2 cellular contexts compared by ENCODE assay signal in genomic region chr2:110121052-110121334, GRCh38.
TF ChIP-seq lines count a peak whose summit lies in the region.

No MANE protein-coding gene starts in this region.

TF ChIP-seq in SK-N-SH, 30 proteins besides CTCF, POLR2A, EP300 and RAD21 (continued from another document):
- no peak for TF ChIP-seq MAX (IDR thresholded peaks at IDR 0.05; ENCODE audit: low read depth)
TF ChIP-seq in SK-N-SH: peak in this region for 0.

TF ChIP-seq in SK-N-SH treated with all-trans-retinoic acid at 6 μM for 48 hours, 23 proteins besides CTCF, POLR2A, EP300 and RAD21 (continued from another document):
- no peak for TF ChIP-seq PATZ1 (CRISPR knock-in tag; IDR thresholded peaks at IDR 0.05; ENCODE audit: borderline replicate concordance)
- no peak for TF ChIP-seq ZC3H10 (CRISPR knock-in tag; IDR thresholded peaks at IDR 0.05)
- TF ChIP-seq CREB5 (CRISPR knock-in tag; IDR thresholded peaks at IDR 0.05; ENCODE audit: low read depth): no peak
- no peak for TF ChIP-seq TSHZ2 (CRISPR knock-in tag; IDR thresholded peaks at IDR 0.05)
- no peak for TF ChIP-seq ARNTL (CRISPR knock-in tag; IDR thresholded peaks at IDR 0.05; ENCODE audit: borderline replicate concordance, low read depth)
- TF ChIP-seq PPARA (CRISPR knock-in tag; IDR thresholded peaks at IDR 0.05; ENCODE audit: borderline replicate concordance): no peak
- TF ChIP-seq TCF4 (CRISPR knock-in tag; IDR thresholded peaks at IDR 0.05; ENCODE audit: borderline replicate concordance): no peak
- TF ChIP-seq OSR1 (CRISPR knock-in tag; IDR thresholded peaks at IDR 0.05): no peak
- no peak for TF ChIP-seq GLIS3 (CRISPR knock-in tag; IDR thresholded peaks at IDR 0.05)
- TF ChIP-seq POU6F1 (CRISPR knock-in tag; IDR thresholded peaks at IDR 0.05; ENCODE audit: borderline replicate concordance, low read depth): no peak
- no peak for TF ChIP-seq BACH2 (CRISPR knock-in tag; IDR thresholded peaks at IDR 0.05; ENCODE audit: borderline replicate concordance)
- TF ChIP-seq ZFP30 (CRISPR knock-in tag; IDR thresholded peaks at IDR 0.05): no peak
